ENCODE assay signal across 2 cellular contexts in the genomic region with DNA sequence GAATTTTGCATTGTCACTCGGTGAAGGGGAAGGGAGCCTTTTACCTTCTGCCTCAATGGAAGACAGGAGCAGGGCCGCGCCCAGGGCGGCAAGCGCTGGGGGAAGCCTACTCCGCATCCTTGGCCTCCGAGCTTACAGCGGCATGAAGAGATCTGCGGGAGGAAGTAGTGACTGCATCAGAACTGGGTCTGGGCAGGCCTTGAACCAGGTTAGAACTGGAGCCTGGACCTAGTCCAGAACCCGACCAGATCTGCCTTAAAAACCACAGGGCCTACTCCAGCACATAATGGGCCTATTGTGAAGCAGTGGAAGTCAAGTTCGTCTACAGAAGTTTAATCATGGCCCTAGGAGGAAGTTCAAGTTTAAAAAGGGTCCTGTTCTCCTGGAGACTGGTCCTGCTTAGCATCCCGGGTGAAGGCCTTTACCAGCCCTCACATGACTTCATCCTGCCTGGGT.
TF ChIP-seq lines count a peak whose summit lies in the region.

No MANE protein-coding gene starts in this region.

TF ChIP-seq in IMR-90, 13 proteins besides CTCF, POLR2A, EP300 and RAD21:
- TF ChIP-seq, protein P1, sequence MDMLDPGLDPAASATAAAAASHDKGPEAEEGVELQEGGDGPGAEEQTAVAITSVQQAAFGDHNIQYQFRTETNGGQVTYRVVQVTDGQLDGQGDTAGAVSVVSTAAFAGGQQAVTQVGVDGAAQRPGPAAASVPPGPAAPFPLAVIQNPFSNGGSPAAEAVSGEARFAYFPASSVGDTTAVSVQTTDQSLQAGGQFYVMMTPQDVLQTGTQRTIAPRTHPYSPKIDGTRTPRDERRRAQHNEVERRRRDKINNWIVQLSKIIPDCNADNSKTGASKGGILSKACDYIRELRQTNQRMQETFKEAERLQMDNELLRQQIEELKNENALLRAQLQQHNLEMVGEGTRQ (IDR thresholded peaks at IDR 0.05; ENCODE audit: low read depth, low read length) = peak; percentile 49
- no peak for TF ChIP-seq NFE2L2 (IDR thresholded peaks at IDR 0.05; ENCODE audit: low read depth, low read length)

TF ChIP-seq in neural cell, 6 proteins besides CTCF, POLR2A, EP300 and RAD21:
- TF ChIP-seq, protein P2, sequence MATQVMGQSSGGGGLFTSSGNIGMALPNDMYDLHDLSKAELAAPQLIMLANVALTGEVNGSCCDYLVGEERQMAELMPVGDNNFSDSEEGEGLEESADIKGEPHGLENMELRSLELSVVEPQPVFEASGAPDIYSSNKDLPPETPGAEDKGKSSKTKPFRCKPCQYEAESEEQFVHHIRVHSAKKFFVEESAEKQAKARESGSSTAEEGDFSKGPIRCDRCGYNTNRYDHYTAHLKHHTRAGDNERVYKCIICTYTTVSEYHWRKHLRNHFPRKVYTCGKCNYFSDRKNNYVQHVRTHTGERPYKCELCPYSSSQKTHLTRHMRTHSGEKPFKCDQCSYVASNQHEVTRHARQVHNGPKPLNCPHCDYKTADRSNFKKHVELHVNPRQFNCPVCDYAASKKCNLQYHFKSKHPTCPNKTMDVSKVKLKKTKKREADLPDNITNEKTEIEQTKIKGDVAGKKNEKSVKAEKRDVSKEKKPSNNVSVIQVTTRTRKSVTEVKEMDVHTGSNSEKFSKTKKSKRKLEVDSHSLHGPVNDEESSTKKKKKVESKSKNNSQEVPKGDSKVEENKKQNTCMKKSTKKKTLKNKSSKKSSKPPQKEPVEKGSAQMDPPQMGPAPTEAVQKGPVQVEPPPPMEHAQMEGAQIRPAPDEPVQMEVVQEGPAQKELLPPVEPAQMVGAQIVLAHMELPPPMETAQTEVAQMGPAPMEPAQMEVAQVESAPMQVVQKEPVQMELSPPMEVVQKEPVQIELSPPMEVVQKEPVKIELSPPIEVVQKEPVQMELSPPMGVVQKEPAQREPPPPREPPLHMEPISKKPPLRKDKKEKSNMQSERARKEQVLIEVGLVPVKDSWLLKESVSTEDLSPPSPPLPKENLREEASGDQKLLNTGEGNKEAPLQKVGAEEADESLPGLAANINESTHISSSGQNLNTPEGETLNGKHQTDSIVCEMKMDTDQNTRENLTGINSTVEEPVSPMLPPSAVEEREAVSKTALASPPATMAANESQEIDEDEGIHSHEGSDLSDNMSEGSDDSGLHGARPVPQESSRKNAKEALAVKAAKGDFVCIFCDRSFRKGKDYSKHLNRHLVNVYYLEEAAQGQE (IDR thresholded peaks at IDR 0.05; ENCODE audit: borderline replicate concordance) = no peak
- TF ChIP-seq SMC3 (conservative IDR thresholded peaks at IDR 0.05; ENCODE audit: poor library complexity) = no peak
- TF ChIP-seq EZH2 (IDR thresholded peaks at IDR 0.05; ENCODE audit: borderline replicate concordance, insufficient read depth, low read length, poor library complexity, severe bottlenecking) = no peak
- TF ChIP-seq MXI1 (conservative IDR thresholded peaks at IDR 0.05; ENCODE audit: poor library complexity, severe bottlenecking) = no peak
- no peak for TF ChIP-seq POLR2AphosphoS5 (IDR thresholded peaks at IDR 0.05)
- TF ChIP-seq TAF1 (IDR thresholded peaks at IDR 0.05; ENCODE audit: low read depth) = no peak
